8 cellular contexts compared by ENCODE assay signal in the genomic region with DNA sequence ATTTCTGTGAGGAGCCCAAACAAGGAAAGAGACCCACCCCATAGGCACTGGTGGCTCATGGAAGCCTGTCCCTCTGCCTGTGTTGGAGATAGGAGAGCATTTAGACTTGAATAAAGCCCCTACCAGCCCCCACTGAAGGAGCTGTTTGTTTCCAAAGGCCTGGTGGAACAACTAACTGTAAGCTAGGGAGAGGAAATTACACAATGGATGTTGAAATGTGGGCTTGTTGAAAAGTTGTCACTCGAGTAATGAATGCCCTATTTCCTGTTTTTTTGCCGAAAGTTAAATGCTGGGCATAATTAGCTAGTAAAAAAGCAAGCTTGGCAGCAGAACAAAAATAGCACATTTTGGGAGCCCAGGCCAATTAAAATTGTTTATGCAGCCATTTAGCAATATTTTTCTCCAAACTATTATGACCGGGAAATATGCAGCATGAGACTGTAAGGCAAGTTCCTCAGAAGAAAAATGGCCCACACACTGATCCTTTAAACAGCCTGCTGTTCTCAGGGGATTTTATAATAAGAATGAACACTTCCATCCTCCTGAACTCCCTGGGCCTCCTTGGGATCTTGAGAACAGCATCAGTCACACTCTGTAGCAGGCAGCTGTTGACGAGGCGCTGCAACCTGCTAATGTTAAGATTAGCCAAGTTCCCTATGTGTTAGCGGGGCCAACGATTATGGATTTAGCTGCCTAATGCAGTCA. TPM values are rescaled to one million over a fixed set of nuclear protein-coding genes. Genes with fewer than 3 reads are reported as not detected.
DNase-seq lines count a peak whose midpoint lies in the region; ATAC-seq and TF ChIP-seq lines count a peak whose summit lies in the region.

No MANE protein-coding gene starts in this region.

- H3K9ac ChIP-seq in parathyroid adenoma = no peak overlapping the region

- CTCF ChIA-PET in PC-9 (lab: Charles Lee) = no interaction called here
- CTCF ChIA-PET in activated CD8-positive, alpha-beta T cell treated with anti-CD3 and anti-CD28 coated beads, Interleukin-2, amount 10 ng/mL, durations not matched to agents 7 days and 5 days (lab: Charles Lee) = no interaction called here

- ATAC-seq in activated CD8-positive, alpha-beta T cell treated with anti-CD3 and anti-CD28 coated beads, Interleukin-2, amount 10 ng/mL, durations not matched to agents 7 days and 5 days = no peak
- ATAC-seq in GM21423 (IDR thresholded peaks at IDR 0.05; ENCODE audit: unreplicated experiment) = no peak
- no peak for ATAC-seq in HG02642 (IDR thresholded peaks at IDR 0.05; ENCODE audit: poor library complexity, unreplicated experiment)

- POLR2A ChIA-PET in PC-9 (lab: Charles Lee; ENCODE audit: unreplicated experiment) = no interaction called here
- POLR2A ChIA-PET in activated CD8-positive, alpha-beta T cell treated with anti-CD3 and anti-CD28 coated beads, Interleukin-2, amount 10 ng/mL, durations not matched to agents 7 days and 5 days (lab: Charles Lee) = no interaction called here

- intact Hi-C loops in PC-9 (cut with micrococcal nuclease; ENCODE audit: unreplicated experiment) = no loop called here

- no TSS peak for BruUV-seq in PC-9 (replicated peaks; lab: Mats Ljungman, UMichigan)

- H2AFZ ChIP-seq in PC-9 (peak overlapping the region; percentile 58), parathyroid adenoma (peak overlapping the region; percentile 22)

- H3K9me2 ChIP-seq in PC-9 (ENCODE audit: insufficient read depth) = no peaks in the 10 kb centered on the region

- H3F3A ChIP-seq in PC-9 (ENCODE audit: insufficient read depth, low read depth) = no peaks in the 10 kb centered on the region

- H3K27me3 Mint-ChIP-seq in activated CD8-positive, alpha-beta T cell treated with anti-CD3 and anti-CD28 coated beads, Interleukin-2, amount 10 ng/mL, durations not matched to agents 7 days and 5 days (ENCODE audit: low read depth) = peaks cover 21% of the 10 kb centered on the region

- peaks cover 2% of the 10 kb centered on the region for H3K4me1 Mint-ChIP-seq in activated CD8-positive, alpha-beta T cell treated with anti-CD3 and anti-CD28 coated beads, Interleukin-2, amount 10 ng/mL, durations not matched to agents 7 days and 5 days (ENCODE audit: low read depth)

- no peak overlapping the region for H3K4me3 ChIP-seq in PC-9
- no peak overlapping the region for H3K4me3 ChIP-seq in fibroblast of mammary gland (ENCODE audit: control insufficient read depth, low read depth, low read length)
- no peak overlapping the region for H3K4me3 ChIP-seq in parathyroid adenoma (ENCODE audit: low read depth, low read length)

- peak overlapping the region; percentile 5; the same call in 1 of the 2 replicates for H3K4me2 ChIP-seq in PC-9
- no peak overlapping the region for H3K4me2 ChIP-seq in parathyroid adenoma (ENCODE audit: low read length)

- H3K27ac Mint-ChIP-seq in activated CD8-positive, alpha-beta T cell treated with anti-CD3 and anti-CD28 coated beads, Interleukin-2, amount 10 ng/mL, durations not matched to agents 7 days and 5 days = no peak overlapping the region

- H4K20me1 ChIP-seq in PC-9 (ENCODE audit: insufficient read depth) = no peaks in the 10 kb centered on the region

- H3K27ac ChIP-seq in PC-9 (no peak overlapping the region), parathyroid adenoma (peak overlapping the region; percentile 69)

- no peaks in the 10 kb centered on the region for H3K79me2 ChIP-seq in PC-9 (ENCODE audit: low read depth)
- no peaks in the 10 kb centered on the region for H3K79me2 ChIP-seq in parathyroid adenoma

- DNase-seq in EH (ENCODE audit: low read depth) (peak; percentile 25), PC-9 (no peak), fibroblast of mammary gland (ENCODE audit: low read depth) (peak; percentile 71)
- no peak for DNase-seq in activated CD8-positive, alpha-beta T cell treated with anti-CD3 and anti-CD28 coated beads, Interleukin-2, amount 10 ng/mL, durations not matched to agents 7 days and 5 days
- no peak for DNase-seq in activated CD4-positive, CD25-positive, alpha-beta regulatory T cell treated with anti-CD3 and anti-CD28 coated beads, Interleukin-2, amount 50 U/mL, for 72 hours

- H3K36me3 Mint-ChIP-seq in activated CD8-positive, alpha-beta T cell treated with anti-CD3 and anti-CD28 coated beads, Interleukin-2, amount 10 ng/mL, durations not matched to agents 7 days and 5 days (ENCODE audit: low read depth) = peaks cover 3% of the 10 kb centered on the region

- H3K4me3 Mint-ChIP-seq in activated CD8-positive, alpha-beta T cell treated with anti-CD3 and anti-CD28 coated beads, Interleukin-2, amount 10 ng/mL, durations not matched to agents 7 days and 5 days = no peak overlapping the region

- H3K4me1 ChIP-seq in PC-9 (replicated peaks; ENCODE audit: insufficient read depth) = 0 out of 2 replicates have a peak, but pooled peaks cover 4% of the 10 kb centered on the region
- no peaks in the 10 kb centered on the region for H3K4me1 ChIP-seq in parathyroid adenoma

- peaks cover 20% of the 10 kb centered on the region for H3K9me3 ChIP-seq in PC-9 (ENCODE audit: insufficient read depth, low read depth)
- H3K9me3 ChIP-seq in parathyroid adenoma (ENCODE audit: control insufficient read depth, low read length) = no peaks in the 10 kb centered on the region

- H3K27me3 ChIP-seq in PC-9 (ENCODE audit: insufficient read depth, low read depth) (0 out of 2 replicates have a peak, but pooled peaks cover under 1% of the 10 kb centered on the region), parathyroid adenoma (ENCODE audit: control insufficient read depth, insufficient read depth, low read length) (no peaks in the 10 kb centered on the region)

- TF ChIP-seq CTCF in PC-9 (conservative IDR thresholded peaks at IDR 0.05) = no peak
- no peak for TF ChIP-seq CTCF in fibroblast of mammary gland (conservative IDR thresholded peaks at IDR 0.05; ENCODE audit: control insufficient read depth, insufficient read depth, low read depth, low read length)
- TF ChIP-seq CTCF in parathyroid adenoma (IDR thresholded peaks at IDR 0.05) = no peak

- peaks cover 15% of the 10 kb centered on the region for H3K9me3 Mint-ChIP-seq in activated CD8-positive, alpha-beta T cell treated with anti-CD3 and anti-CD28 coated beads, Interleukin-2, amount 10 ng/mL, durations not matched to agents 7 days and 5 days (ENCODE audit: insufficient read depth)

- H3K36me3 ChIP-seq in PC-9 (ENCODE audit: low read depth) (no peaks in the 10 kb centered on the region), parathyroid adenoma (ENCODE audit: control insufficient read depth, insufficient read depth, low read length) (no peaks in the 10 kb centered on the region)

RNA-seq across cellular contexts. Expression of a gene that starts 38.6 kb away (rescaled TPM):
- total RNA-seq in PC-9 (2021) = 0.28 and 0.45 TPM in 2 replicates
- not detected for total RNA-seq in activated CD8-positive, alpha-beta T cell treated with anti-CD3 and anti-CD28 coated beads, Interleukin-2, amount 10 ng/mL, durations not matched to agents 7 days and 5 days

Comparison
In these comparisons a context has a peak if more than half of its experiments do, and no peak if none do; other contexts are left out.
1. DNase-seq: peak in EH (single experiment) and fibroblast of mammary gland (single experiment); none in PC-9 (0 of 2), activated CD8-positive, alpha-beta T cell treated with anti-CD3 and anti-CD28 coated beads, Interleukin-2, amount 10 ng/mL, durations not matched to agents 7 days and 5 days (single experiment) and activated CD4-positive, CD25-positive, alpha-beta regulatory T cell treated with anti-CD3 and anti-CD28 coated beads, Interleukin-2, amount 50 U/mL, for 72 hours (single experiment).